13 cellular contexts compared by ENCODE assay signal in genomic region chr2:3169106-3169870, GRCh38.
DNase-seq lines count a peak whose midpoint lies in the region; ATAC-seq, FAIRE-seq and TF ChIP-seq lines count a peak whose summit lies in the region.
"Had no signal": no experiment of that assay in that cellular context is flagged by ENCODE, and none has a peak within 500 bp of the region (broad histone marks: within the 10 kb centered on the region; RNA-seq: fewer than 3 reads in every experiment).

No MANE protein-coding gene starts in this region.

- H2BK120ac ChIP-seq in mesendoderm (ENCODE audit: low read depth, low read length), result no peak overlapping the region

- no peaks in the 10 kb centered on the region for H3K79me1 ChIP-seq in mesendoderm (ENCODE audit: low read length)

- H3K23ac ChIP-seq in mesendoderm (ENCODE audit: low read length), result no peak overlapping the region

- no peak overlapping the region for H3K4me3 Mint-ChIP-seq in CD4-positive, alpha-beta T cell
- H3K4me3 Mint-ChIP-seq: activated B cell treated with CpG ODN at 0.5 μM for 24 hours, H9 had no signal

- H4K5ac ChIP-seq in mesendoderm (ENCODE audit: low read length), result no peak overlapping the region

- TF ChIP-seq CTCF in AG10803 (conservative IDR thresholded peaks at IDR 0.05; ENCODE audit: low read length) (peak; percentile 41), mammary epithelial cell (conservative IDR thresholded peaks at IDR 0.05 in 1 of 2, IDR thresholded peaks at IDR 0.05 in 1 of 2; ENCODE audit: extremely low read depth in 1 of 2, insufficient read depth in 1 of 2, low read depth in 1 of 2, low read length in 2 of 2) (no peak)
- TF ChIP-seq CTCF in CD4-positive, alpha-beta T cell (IDR thresholded peaks at IDR 0.05), result no peak

- in situ Hi-C loops in mammary epithelial cell (cut with MboI; ENCODE audit: low sequenced_read_pairs in 2 of 2), result no loop called here

- no peak overlapping the region for H3K9ac ChIP-seq in mammary epithelial cell (ENCODE audit: insufficient read depth, low read length)
- no peak overlapping the region for H3K9ac ChIP-seq in mesendoderm (ENCODE audit: low read length)

- H3K4me1 ChIP-seq in mammary epithelial cell (ENCODE audit: insufficient read depth, low read length) (peaks cover 26% of the 10 kb centered on the region), mesendoderm (ENCODE audit: control insufficient read depth, low read depth, low read length) (no peaks in the 10 kb centered on the region)
- H3K4me1 ChIP-seq: psoas muscle had no signal

- BruUV-seq in mammary epithelial cell (replicated peaks; lab: Mats Ljungman, UMichigan), result no TSS peak

- no peak overlapping the region for H2AK5ac ChIP-seq in mesendoderm (ENCODE audit: low read length)

- H3K27me3 Mint-ChIP-seq in CD4-positive, alpha-beta T cell, result no peaks in the 10 kb centered on the region
- H3K27me3 Mint-ChIP-seq: activated B cell treated with CpG ODN at 0.5 μM for 24 hours had no signal

- no peak overlapping the region for H3K56ac ChIP-seq in mesendoderm (ENCODE audit: low read length)

- no peak overlapping the region for H3K27ac Mint-ChIP-seq in CD4-positive, alpha-beta T cell
- H3K27ac Mint-ChIP-seq: activated B cell treated with CpG ODN at 0.5 μM for 24 hours had no signal

- H3K27me3 ChIP-seq in mammary epithelial cell (ENCODE audit: insufficient read depth, low read length) (no peaks in the 10 kb centered on the region), mesendoderm (ENCODE audit: insufficient read depth, low read length, poor library complexity) (no peaks in the 10 kb centered on the region)
- no peaks in the 10 kb centered on the region for H3K27me3 ChIP-seq in CD4-positive, alpha-beta T cell (ENCODE audit: control insufficient read depth, insufficient read depth, low read length)

- H2BK15ac ChIP-seq in mesendoderm (replicated peaks; ENCODE audit: low read depth), result no peak overlapping the region

- H3K9me3 Mint-ChIP-seq in CD4-positive, alpha-beta T cell, result peaks cover 7% of the 10 kb centered on the region

- H3K9me3 ChIP-seq in mammary epithelial cell (replicated peaks; ENCODE audit: insufficient read depth, low read length), result no peaks in the 10 kb centered on the region
- H3K9me3 ChIP-seq in CD4-positive, alpha-beta T cell (ENCODE audit: control insufficient read depth, low read length), result peaks cover 15% of the 10 kb centered on the region

- peak; percentile 66 for ATAC-seq in HG02610 (IDR thresholded peaks at IDR 0.05; ENCODE audit: unreplicated experiment)
- ATAC-seq in CD4-positive, alpha-beta T cell (ENCODE audit: poor library complexity), result no peak
- ATAC-seq: Panc1, psoas muscle had no signal

- 83% methylated on average over 16 of the region's 20 CpGs for WGBS in mammary epithelial cell (ENCODE audit: low coverage, missing lambda C conversion rate)
- WGBS in mesendoderm (ENCODE audit: extremely low coverage, insufficient coverage, low lambda C conversion rate), result no CpG with 5 or more reads among the region's 20 CpGs

- no peaks in the 10 kb centered on the region for H3K79me2 ChIP-seq in mammary epithelial cell (ENCODE audit: insufficient read depth, low read length)
- H3K79me2 ChIP-seq in mesendoderm (ENCODE audit: control insufficient read depth, insufficient read depth, low read length), result no peaks in the 10 kb centered on the region

- no peak for FAIRE-seq in GM12891 (lab: Jason Lieb, UNC)

- no peak overlapping the region for H2AFZ ChIP-seq in mammary epithelial cell (ENCODE audit: low read depth, low read length)

- H3K4ac ChIP-seq in mesendoderm (ENCODE audit: low read depth, low read length), result no peak overlapping the region

- TF ChIP-seq POLR2A in GM12891 (IDR thresholded peaks at IDR 0.05; ENCODE audit: low read depth, low read length), result no peak

- H3K36me3 ChIP-seq in mammary epithelial cell (ENCODE audit: insufficient read depth, low read length) (no peaks in the 10 kb centered on the region), mesendoderm (ENCODE audit: control insufficient read depth, insufficient read depth, low read length) (no peaks in the 10 kb centered on the region)

- dilution Hi-C loops in mammary epithelial cell (cut with HindIII; ENCODE audit: low sequenced_read_pairs), result no loop called here

- H3K4me3 ChIP-seq in AG10803 (ENCODE audit: low read length) (no peak overlapping the region), mammary epithelial cell (replicated peaks in 1 of 3; ENCODE audit: insufficient read depth in 1 of 3, low read depth in 2 of 3, low read length in 3 of 3) (no peak overlapping the region), mesendoderm (ENCODE audit: low read length) (no peak overlapping the region)
- H3K4me3 ChIP-seq: psoas muscle had no signal

- H2BK5ac ChIP-seq in mesendoderm (ENCODE audit: low read length), result no peak overlapping the region

- no peak overlapping the region for H3K27ac ChIP-seq in mammary epithelial cell (ENCODE audit: insufficient read depth, low read depth, low read length)
- no peak overlapping the region for H3K27ac ChIP-seq in mesendoderm (ENCODE audit: low read depth, low read length)
- no peak overlapping the region for H3K27ac ChIP-seq in CD4-positive, alpha-beta T cell (ENCODE audit: low read depth, low read length)
- H3K27ac ChIP-seq: psoas muscle had no signal

- H4K8ac ChIP-seq in mesendoderm (ENCODE audit: low read depth, low read length), result peak overlapping the region; percentile 17

- POLR2A ChIA-PET in CD4-positive, alpha-beta T cell (lab: Charles Lee), result no interaction called here

- H3K4me1 Mint-ChIP-seq in CD4-positive, alpha-beta T cell (ENCODE audit: low read depth), result no peaks in the 10 kb centered on the region
- H3K4me1 Mint-ChIP-seq: activated B cell treated with CpG ODN at 0.5 μM for 24 hours had no signal

- intact Hi-C loops in mammary epithelial cell (cut with micrococcal nuclease), result no loop called here
- intact Hi-C loops in CD4-positive, alpha-beta T cell (cut with DNase I, micrococcal nuclease), result no loop called here

- CTCF ChIA-PET in mammary epithelial cell (lab: Charles Lee; ENCODE audit: low non-redundant PET), result no interaction called here
- CTCF ChIA-PET in CD4-positive, alpha-beta T cell (lab: Charles Lee), result no interaction called here

- no peak overlapping the region for H3K4me2 ChIP-seq in mammary epithelial cell (ENCODE audit: insufficient read depth, low read depth, low read length)
- H3K4me2 ChIP-seq in mesendoderm (ENCODE audit: low read length), result no peak overlapping the region

- H4K20me1 ChIP-seq in mammary epithelial cell (ENCODE audit: insufficient read depth, low read length), result no peaks in the 10 kb centered on the region

- DNase-seq in AG10803 (ENCODE audit: low read depth), result peak; percentile 66
- DNase-seq in mammary epithelial cell, result peak; percentile 47
- DNase-seq in mesendoderm, result peak; percentile 81
- no peak for DNase-seq in CD4-positive, alpha-beta T cell
- no peak for DNase-seq in cortex of kidney (lab: John Stamatoyannopoulos, UW)
- no peak for DNase-seq in GM12891 (ENCODE audit: insufficient read length, low spot score)
- no peak for DNase-seq in activated CD8-positive, alpha-beta memory T cell treated with anti-CD3 and anti-CD28 coated beads, Interleukin-2, amount 50 U/mL, for 48 hours
- DNase-seq: activated B cell treated with CpG ODN at 0.5 μM for 24 hours, H9, NCI-H1694 had no signal

- peaks cover 72% of the 10 kb centered on the region for H3K36me3 Mint-ChIP-seq in CD4-positive, alpha-beta T cell (ENCODE audit: low read depth)

- no peak overlapping the region for H3K18ac ChIP-seq in mesendoderm (ENCODE audit: low read length)

TF ChIP-seq in GM12891, 5 proteins besides CTCF, POLR2A, EP300 and RAD21:
- TF ChIP-seq SPI1 (IDR thresholded peaks at IDR 0.05; ENCODE audit: low read depth, low read length) (no peak), PAX5 (IDR thresholded peaks at IDR 0.05; ENCODE audit: insufficient read depth, low read length, severe bottlenecking) (no peak), POLR2AphosphoS5 (IDR thresholded peaks at IDR 0.05; ENCODE audit: low read depth, low read length) (no peak), TAF1 (IDR thresholded peaks at IDR 0.05; ENCODE audit: low read depth, low read length) (no peak), POU2F2 (IDR thresholded peaks at IDR 0.05; ENCODE audit: low read depth, low read length) (no peak)

Comparison
In these comparisons a context has a peak if more than half of its experiments do, and no peak if none do; other contexts are left out.
1. DNase-seq: peak in AG10803 (single experiment), mammary epithelial cell (single experiment) and mesendoderm (single experiment); none in CD4-positive, alpha-beta T cell (0 of 10), cortex of kidney (single experiment), GM12891 (single experiment) and activated CD8-positive, alpha-beta memory T cell treated with anti-CD3 and anti-CD28 coated beads, Interleukin-2, amount 50 U/mL, for 48 hours (single experiment).